ENCODE assay signal across 19 cellular contexts in the genomic region with DNA sequence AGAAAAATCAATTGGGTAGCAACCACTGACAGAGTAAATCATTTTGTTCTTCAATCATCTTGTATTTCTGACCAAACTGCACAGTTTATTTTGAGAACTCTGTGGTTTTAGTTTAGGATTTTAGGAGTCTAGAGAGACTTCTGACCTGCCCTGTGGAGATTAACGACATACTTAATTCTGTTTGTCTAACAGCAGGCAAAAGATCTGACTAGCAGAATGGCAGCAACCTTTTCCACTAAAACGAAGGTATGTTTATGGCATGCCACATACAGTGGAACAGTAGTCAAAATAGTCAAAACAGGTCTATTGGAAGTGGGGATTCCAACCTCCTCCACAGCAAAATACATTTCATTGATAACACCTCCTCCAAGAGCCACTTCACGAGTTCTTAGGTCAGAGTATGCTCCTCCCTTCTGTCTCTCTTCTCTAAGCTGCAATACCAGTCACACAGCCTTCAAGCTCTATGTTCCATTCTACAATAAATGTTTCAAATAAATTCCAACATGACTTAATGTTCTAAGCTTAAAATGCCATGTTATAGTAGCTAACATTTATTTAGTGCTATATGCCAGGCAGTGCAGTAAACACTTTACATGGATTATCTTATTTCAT. TPM values are rescaled to one million over a fixed set of nuclear protein-coding genes. Genes with fewer than 3 reads are reported as not detected.
DNase-seq lines count a peak whose midpoint lies in the region; ATAC-seq, FAIRE-seq and TF ChIP-seq lines count a peak whose summit lies in the region.
"Had no signal": no experiment of that assay in that cellular context is flagged by ENCODE, and none has a peak within 500 bp of the region (broad histone marks: within the 10 kb centered on the region; RNA-seq: fewer than 3 reads in every experiment).

No MANE protein-coding gene starts in this region.

- no peak overlapping the region for H3K4me3 ChIP-seq in A549
- H3K4me3 ChIP-seq in BLaER1, result no peak overlapping the region
- H3K4me3 ChIP-seq in foreskin fibroblast (ENCODE audit: low read depth in 1 of 2, low read length in 2 of 2), result no peak overlapping the region
- H3K4me3 ChIP-seq: GM23338, Peyer's patch had no signal

- in situ Hi-C loops in GM13977 (cut with MboI; ENCODE audit: low pct_unique_long_range_greater_than_20kb, low sequenced_read_pairs, unreplicated experiment), result no loop called here

- peak in 1 of 2 experiments; percentile 45; a peak in 3 of 6 replicates for ATAC-seq in A549
- ATAC-seq in esophagus mucosa, result peak; percentile 52
- no peak for ATAC-seq in HG03342 (IDR thresholded peaks at IDR 0.05; ENCODE audit: unreplicated experiment)
- ATAC-seq: GM23338 had no signal

- TF ChIP-seq RAD21 in A549 (conservative IDR thresholded peaks at IDR 0.05 in 1 of 2, IDR thresholded peaks at IDR 0.05 in 1 of 2), result no peak

- H3K9me3 ChIP-seq in A549 (no peaks in the 10 kb centered on the region), BLaER1 (no peaks in the 10 kb centered on the region)
- H3K9me3 ChIP-seq: Peyer's patch had no signal

- H3K4me1 ChIP-seq in A549 (peaks cover 89% of the 10 kb centered on the region), BLaER1 (peaks cover 60% of the 10 kb centered on the region)
- H3K4me1 ChIP-seq: Peyer's patch had no signal

- DNase-seq in A549 (ENCODE audit: low read depth in 1 of 2, low spot score in 1 of 2) (peak in 1 of 2 experiments; percentile 29), NCI-H2227 (lab: John Stamatoyannopoulos, UW; ENCODE audit: unreplicated experiment) (peak; percentile 20), foreskin fibroblast (no peak), GM13977 (ENCODE audit: low spot score) (no peak)
- DNase-seq: DND-41, GDM1, HFFc6, KBM-7, NCI-H1092, NCI-H1694 treated with DMSO at 0.1 percent for 48 hours, NCI-H2171, NCI-H510A treated with DMSO at 0.1 percent for 48 hours, Peyer's patch, Right ventricle myocardium superior had no signal

- H3K4me2 ChIP-seq in A549 (peak overlapping the region; percentile 88), BLaER1 (peak overlapping the region; percentile 86)
- H3K4me2 ChIP-seq: GM23338 had no signal

- 11% methylated on average over 3 of the region's 3 CpGs for WGBS in A549 (ENCODE audit: missing lambda C conversion rate)

- CTCF ChIA-PET in A549 (lab: Yijun Ruan, JAX), result interaction anchor here (0.6 to 2.5 kb wide), 5 partner anchors 10 to 601 kb away, joined by 3 to 7 read pairs (median 3); no protein-coding TSS in a partner anchor

- H3K27me3 ChIP-seq in BLaER1, result no peaks in the 10 kb centered on the region
- H3K27me3 ChIP-seq: Peyer's patch had no signal

- TF ChIP-seq CTCF in A549 (IDR thresholded peaks at IDR 0.05), result no peak
- TF ChIP-seq CTCF in foreskin fibroblast (IDR thresholded peaks at IDR 0.05; ENCODE audit: low read depth, low read length), result no peak
- no peak for TF ChIP-seq CTCF in GM13977 (IDR thresholded peaks at IDR 0.05; ENCODE audit: extremely low read depth, insufficient read depth, missing control alignments)

- FAIRE-seq in A549 (lab: Jason Lieb, UNC), result no peak

- POLR2A ChIA-PET in A549 (lab: Yijun Ruan, JAX), result no interaction called here

- no peak for TF ChIP-seq POLR2A in A549 (IDR thresholded peaks at IDR 0.05; ENCODE audit: low read length)

- H3K36me3 ChIP-seq in BLaER1, result no peaks in the 10 kb centered on the region
- H3K36me3 ChIP-seq: Peyer's patch had no signal

- no peaks in the 10 kb centered on the region for H4K20me1 ChIP-seq in BLaER1

- peak overlapping the region; percentile 78 to 82 for H3K27ac ChIP-seq in A549
- no peak overlapping the region for H3K27ac ChIP-seq in BLaER1
- H3K27ac ChIP-seq: C4-2B, Peyer's patch had no signal

- no peak for TF ChIP-seq EP300 in A549 (IDR thresholded peaks at IDR 0.05)

- H3K9ac ChIP-seq in BLaER1, result no peak overlapping the region

TF ChIP-seq in A549, 52 proteins besides CTCF, POLR2A, EP300 and RAD21:
- TF ChIP-seq MAFK (IDR thresholded peaks at IDR 0.05; ENCODE audit: partially characterized antibody) (no peak), ESRRA (IDR thresholded peaks at IDR 0.05; ENCODE audit: borderline replicate concordance, low read length) (no peak), GATA3 (IDR thresholded peaks at IDR 0.05; ENCODE audit: borderline replicate concordance) (no peak), PHF8 (IDR thresholded peaks at IDR 0.05; ENCODE audit: borderline replicate concordance, low read depth) (no peak), HOXB5 (CRISPR knock-in tag; IDR thresholded peaks at IDR 0.05) (no peak), RFX5 (IDR thresholded peaks at IDR 0.05) (no peak), EHMT2 (IDR thresholded peaks at IDR 0.05; ENCODE audit: low read depth) (no peak), ELK1 (IDR thresholded peaks at IDR 0.05; ENCODE audit: low read depth, low read length) (no peak), HDAC2 (IDR thresholded peaks at IDR 0.05) (no peak), KDM1A (IDR thresholded peaks at IDR 0.05; ENCODE audit: low read depth) (no peak), JUN (IDR thresholded peaks at IDR 0.05) (no peak)

RNA-seq across cellular contexts. Expression of gene NRCAM, which starts 34.4 kb away (rescaled TPM):
- polyA plus RNA-seq in A549 (2011; rRNA removed) (189 and 210 TPM in 2 replicates), A549 (2017; fragmentation: RNase III; extraction: RNeasy Plus Mini Kit Qiagen cat#74134 plus additional on column Dnase treatment) (123 to 134 TPM (median 129 TPM) in 3 replicates)
- 35.0 and 38.0 TPM in 2 replicates for polyA plus RNA-seq in A549 (2012; cell fraction: cytosol; rRNA removed)
- 41.3 and 67.1 TPM in 2 replicates for polyA plus RNA-seq in A549 (2012; cell fraction: nucleus; rRNA removed)
- polyA minus RNA-seq in A549 (2011; rRNA and poly(A)+ RNA removed), result 198 and 200 TPM in 2 replicates
- total RNA-seq in esophagus mucosa, result 10.9 TPM
